In the genomic region with DNA sequence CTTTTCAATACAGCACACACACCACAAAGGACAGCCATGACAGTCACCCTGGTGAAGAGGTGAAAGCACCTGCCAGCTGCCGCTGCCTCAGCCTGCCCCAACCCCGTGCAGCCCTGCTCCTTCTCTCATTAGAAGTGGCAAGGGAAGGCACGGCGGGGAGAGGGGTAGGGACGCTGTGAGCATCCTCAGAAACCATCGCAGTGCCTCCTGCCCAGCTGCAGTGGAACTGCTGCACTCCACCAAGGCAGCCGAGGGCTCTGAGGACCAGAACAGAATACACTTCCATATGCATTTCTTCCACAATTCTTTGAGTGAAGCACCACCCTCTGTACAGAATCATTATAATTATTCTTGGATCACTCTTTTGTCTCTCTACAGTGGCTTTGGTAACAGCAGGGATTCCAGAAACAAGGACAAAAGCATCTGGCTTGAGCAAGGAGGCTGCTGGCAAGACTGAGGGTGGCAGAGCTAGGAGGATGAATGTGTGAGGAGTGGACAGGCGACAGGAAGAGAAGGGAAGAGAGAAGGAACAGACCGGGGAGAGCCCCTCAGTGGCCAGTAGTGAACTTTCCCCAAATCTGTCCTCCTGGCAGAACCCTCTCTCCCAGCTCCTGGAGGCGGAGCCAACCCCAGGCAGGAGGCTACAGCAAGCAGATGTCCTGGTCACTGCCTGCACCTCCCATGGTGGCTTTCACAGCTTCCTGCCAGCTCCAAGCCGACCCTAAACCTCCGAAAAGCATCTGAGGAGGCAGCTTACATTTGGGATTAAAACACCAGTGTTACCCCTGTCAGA, we compare ENCODE assay signal across 1 cellular context.
TF ChIP-seq lines count a peak whose summit lies in the region.

No MANE protein-coding gene starts in this region.

TF ChIP-seq in H1, 55 proteins besides CTCF, POLR2A, EP300 and RAD21:
- TF ChIP-seq HDAC6 (IDR thresholded peaks at IDR 0.05; ENCODE audit: low read depth, low read length) (no peak), SP2 (IDR thresholded peaks at IDR 0.05; ENCODE audit: low read length) (no peak), FOSL1 (IDR thresholded peaks at IDR 0.05; ENCODE audit: insufficient read depth, low read depth, low read length) (no peak), TCF12 (IDR thresholded peaks at IDR 0.05; ENCODE audit: low read depth, low read length) (no peak)
